29 cellular contexts compared by ENCODE assay signal in the genomic region with DNA sequence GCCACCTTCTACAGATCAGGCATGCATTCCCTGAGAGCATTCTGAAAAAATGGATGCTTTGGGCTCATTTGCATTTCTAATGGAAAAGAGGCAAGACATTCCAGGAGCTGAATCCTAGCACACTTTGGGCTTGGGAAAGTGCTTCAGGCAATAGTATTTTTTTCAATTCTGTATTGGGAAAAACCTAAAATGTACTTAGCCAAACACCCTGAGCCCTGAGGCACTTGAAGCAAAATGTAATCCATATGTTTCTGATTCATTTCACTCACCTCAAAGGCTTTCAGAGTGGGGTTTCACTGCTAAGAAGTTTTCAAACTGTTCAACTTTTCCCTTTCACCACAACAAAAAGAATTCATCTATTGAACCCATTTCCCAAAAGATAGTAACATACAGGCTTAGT.
"Had no signal": no experiment of that assay in that cellular context is flagged by ENCODE, and none has a peak within 500 bp of the region (broad histone marks: within the 10 kb centered on the region; RNA-seq: fewer than 3 reads in every experiment).

No MANE protein-coding gene starts in this region.

- H3K9me3 Mint-ChIP-seq: immature natural killer cell; natural killer cell; neural progenitor cell; stimulated activated effector memory CD8-positive, alpha-beta T cell treated with anti-CD3 and anti-CD28 coated beads, Interleukin-12 subunit alpha, Interleukin-12 subunit beta, amount 100 ng/mL, for 72 hours; stimulated activated naive CD8-positive, alpha-beta T cell treated with anti-CD3 and anti-CD28 coated beads, Interleukin-15, Interleukin-2, amounts not matched to agents 100 ng/mL and 50 ng/mL, for 24 hours had no signal

- DNase-seq: hippocampal formation; immature natural killer cell; kidney; left colon; left lung; lower lobe of right lung; mammary epithelial cell; mesenchymal stem cell; naive B cell; natural killer cell; nephron progenitor cell; occipital lobe; spleen; stimulated activated CD4-positive, alpha-beta T cell treated with anti-CD3 and anti-CD28 coated beads, Interleukin-4, amount 100 ng/mL, for 24 hours; stimulated activated naive CD4-positive, alpha-beta T cell; tibial artery; trophoblast cell; upper lobe of right lung had no signal

- H3K36me3 ChIP-seq: left lung, lower lobe of right lung, neural progenitor cell, neutrophil, right atrium auricular region, spleen, suprapubic skin, thoracic aorta, tibial artery, upper lobe of right lung had no signal

- H3K4me3 ChIP-seq: left lung, lower lobe of right lung, neural progenitor cell, right atrium auricular region, skin epidermis, spleen, suprapubic skin, thoracic aorta, tibial artery, upper lobe of right lung had no signal

- H3K36me3 Mint-ChIP-seq: immature natural killer cell; mesothelial cell of epicardium; naive B cell; natural killer cell; neural progenitor cell; stimulated activated effector memory CD8-positive, alpha-beta T cell treated with anti-CD3 and anti-CD28 coated beads, Interleukin-12 subunit alpha, Interleukin-12 subunit beta, amount 100 ng/mL, for 72 hours had no signal

- ATAC-seq: left colon; left lung; lower lobe of right lung; natural killer cell; sciatic nerve; stimulated activated effector memory CD8-positive, alpha-beta T cell treated with anti-CD3 and anti-CD28 coated beads, Interleukin-12 subunit alpha, Interleukin-12 subunit beta, amount 100 ng/mL, for 72 hours; upper lobe of right lung had no signal

- H3K4me2 ChIP-seq: neural progenitor cell had no signal

- H3K4me1 Mint-ChIP-seq: immature natural killer cell; mesothelial cell of epicardium; naive B cell; natural killer cell; nephron progenitor cell; stimulated activated effector memory CD8-positive, alpha-beta T cell treated with anti-CD3 and anti-CD28 coated beads, Interleukin-12 subunit alpha, Interleukin-12 subunit beta, amount 100 ng/mL, for 72 hours had no signal

- H3K27ac Mint-ChIP-seq: immature natural killer cell; mesothelial cell of epicardium; naive B cell; natural killer cell; nephron progenitor cell; neural progenitor cell; stimulated activated effector memory CD8-positive, alpha-beta T cell treated with anti-CD3 and anti-CD28 coated beads, Interleukin-12 subunit alpha, Interleukin-12 subunit beta, amount 100 ng/mL, for 72 hours; stimulated activated naive CD8-positive, alpha-beta T cell treated with anti-CD3 and anti-CD28 coated beads, Interleukin-15, Interleukin-2, amounts not matched to agents 100 ng/mL and 50 ng/mL, for 24 hours had no signal

- H3K79me2 ChIP-seq: parathyroid adenoma had no signal

- H3K27me3 Mint-ChIP-seq: naive B cell had no signal

- H2AFZ ChIP-seq: neural progenitor cell, parathyroid adenoma had no signal

- H3K4me3 Mint-ChIP-seq: immature natural killer cell; mesothelial cell of epicardium; naive B cell; natural killer cell; nephron progenitor cell; neural progenitor cell; stimulated activated effector memory CD8-positive, alpha-beta T cell treated with anti-CD3 and anti-CD28 coated beads, Interleukin-12 subunit alpha, Interleukin-12 subunit beta, amount 100 ng/mL, for 72 hours; stimulated activated naive CD8-positive, alpha-beta T cell treated with anti-CD3 and anti-CD28 coated beads, Interleukin-15, Interleukin-2, amounts not matched to agents 100 ng/mL and 50 ng/mL, for 24 hours had no signal

- H3K9ac ChIP-seq: neural progenitor cell, parathyroid adenoma had no signal

- H3K9me3 ChIP-seq: left lung, lower lobe of right lung, neutrophil, right atrium auricular region, suprapubic skin, thoracic aorta, tibial artery, upper lobe of right lung had no signal

- H3K27me3 ChIP-seq: left lung, neural progenitor cell, neutrophil, right atrium auricular region, spleen, suprapubic skin, tibial artery, upper lobe of right lung had no signal

- H3K4me1 ChIP-seq: left lung, lower lobe of right lung, neural progenitor cell, parathyroid adenoma, right atrium auricular region, spleen, suprapubic skin, tibial artery, upper lobe of right lung had no signal

- H3K27ac ChIP-seq: left lung, lower lobe of right lung, neural progenitor cell, neutrophil, parathyroid adenoma, right atrium auricular region, skin epidermis, spleen, suprapubic skin, thoracic aorta, tibial artery, upper lobe of right lung had no signal
